In the genomic region with DNA sequence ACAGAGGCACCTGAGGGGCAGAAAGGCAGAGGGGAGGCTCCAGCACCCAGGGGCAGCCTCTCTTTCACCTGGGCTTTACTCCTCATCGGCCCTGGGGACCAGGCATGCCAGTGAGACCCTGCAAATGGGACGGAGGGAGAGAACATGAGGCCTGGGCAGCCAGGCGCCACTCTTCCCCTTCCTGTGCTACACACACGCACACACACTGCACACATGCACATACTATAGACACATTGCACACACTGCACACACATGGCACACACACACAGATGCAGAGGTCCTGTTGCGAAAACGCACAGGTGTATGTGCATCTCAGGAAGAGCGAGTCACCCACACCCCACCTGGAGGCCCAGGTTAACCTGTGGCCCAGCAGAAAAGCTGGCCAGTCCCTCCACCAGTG, we compare ENCODE assay signal across 32 cellular contexts. TPM values are rescaled to one million over a fixed set of nuclear protein-coding genes. Genes with fewer than 3 reads are reported as not detected.
"Had no signal": no experiment of that assay in that cellular context is flagged by ENCODE, and none has a peak within 500 bp of the region (broad histone marks: within the 10 kb centered on the region; RNA-seq: fewer than 3 reads in every experiment).

No MANE protein-coding gene starts in this region.

- H3K9ac ChIP-seq: parathyroid adenoma had no signal

- H3K9me3 Mint-ChIP-seq: naive thymus-derived CD8-positive, alpha-beta T cell; neural crest cell; stimulated activated naive B cell treated with anti-CD40 and anti-IgM and Interleukin-4, amounts not matched to agents 10 μg/mL and 1 μg/mL and 100 μg/mL, for 72 hours; stimulated activated naive CD8-positive, alpha-beta T cell treated with anti-CD3 and anti-CD28 coated beads, Interleukin-15, Interleukin-2, amounts not matched to agents 100 ng/mL and 50 ng/mL, for 24 hours had no signal

- H3K27ac Mint-ChIP-seq: immature natural killer cell; naive thymus-derived CD8-positive, alpha-beta T cell; nephron; stimulated activated naive B cell treated with anti-CD40 and anti-IgM and Interleukin-4, amounts not matched to agents 10 μg/mL and 1 μg/mL and 100 μg/mL, for 72 hours; stimulated activated naive CD8-positive, alpha-beta T cell treated with anti-CD3 and anti-CD28 coated beads, Interleukin-15, Interleukin-2, amounts not matched to agents 100 ng/mL and 50 ng/mL, for 24 hours had no signal

- H3K4me2 ChIP-seq: smooth muscle cell had no signal

- H3K27me3 ChIP-seq: right lobe of liver had no signal

- ATAC-seq: left colon; left lung; naive thymus-derived CD8-positive, alpha-beta T cell; psoas muscle; stimulated activated naive B cell treated with anti-CD40 and anti-IgM and Interleukin-4, amounts not matched to agents 10 μg/mL and 1 μg/mL and 100 μg/mL, for 72 hours had no signal

- H3K36me3 Mint-ChIP-seq: immature natural killer cell; stimulated activated naive B cell treated with anti-CD40 and anti-IgM and Interleukin-4, amounts not matched to agents 10 μg/mL and 1 μg/mL and 100 μg/mL, for 72 hours had no signal

- H2AFZ ChIP-seq: parathyroid adenoma had no signal

- DNase-seq: heart right ventricle; hippocampal formation; immature natural killer cell; kidney; left colon; lower lobe of right lung; mammary epithelial cell; mesenchymal stem cell; naive thymus-derived CD8-positive, alpha-beta T cell; occipital lobe; psoas muscle; right lobe of liver; stimulated activated CD4-positive, alpha-beta T cell treated with anti-CD3 and anti-CD28 coated beads, Interleukin-12 subunit alpha, Interleukin-12 subunit beta, amount 100 ng/mL, for 4 hours; stimulated activated CD4-positive, alpha-beta T cell treated with anti-CD3 and anti-CD28 coated beads, Interleukin-15, amount 100 ng/mL, for 24 hours; stimulated activated CD4-positive, alpha-beta T cell treated with anti-CD3 and anti-CD28 coated beads, Interleukin-2, amount 100 ng/mL, for 24 hours; stimulated activated CD4-positive, alpha-beta T cell treated with anti-CD3 and anti-CD28 coated beads, Interleukin-4, amount 100 ng/mL, for 1 hour; stimulated activated naive B cell treated with anti-CD40 and anti-IgM and Interleukin-4, amounts not matched to agents 10 μg/mL and 1 μg/mL and 100 μg/mL, for 72 hours; substantia nigra; transverse colon had no signal

- H3K4me1 ChIP-seq: left lung, lower lobe of right lung, parathyroid adenoma, psoas muscle, right lobe of liver, transverse colon had no signal

- H3K79me2 ChIP-seq: parathyroid adenoma had no signal

- FAIRE-seq: islet of Langerhans, kidney had no signal

- H3K4me3 ChIP-seq: heart right ventricle, left lung, lower lobe of right lung, psoas muscle, right lobe of liver, smooth muscle cell, transverse colon, upper lobe of left lung had no signal

- H3K36me3 ChIP-seq: heart right ventricle, left lung, lower lobe of right lung, neutrophil, right lobe of liver, transverse colon, upper lobe of left lung had no signal

- H3K4me3 Mint-ChIP-seq: immature natural killer cell; naive thymus-derived CD8-positive, alpha-beta T cell; nephron; neural crest cell; stimulated activated naive B cell treated with anti-CD40 and anti-IgM and Interleukin-4, amounts not matched to agents 10 μg/mL and 1 μg/mL and 100 μg/mL, for 72 hours; stimulated activated naive CD8-positive, alpha-beta T cell treated with anti-CD3 and anti-CD28 coated beads, Interleukin-15, Interleukin-2, amounts not matched to agents 100 ng/mL and 50 ng/mL, for 24 hours had no signal

- H3K27ac ChIP-seq: heart right ventricle, left lung, lower lobe of right lung, neutrophil, parathyroid adenoma, psoas muscle, right lobe of liver, upper lobe of left lung had no signal

- H3K9me3 ChIP-seq: heart right ventricle, left lung, lower lobe of right lung, neutrophil, psoas muscle, right lobe of liver, transverse colon, upper lobe of left lung had no signal

RNA-seq across cellular contexts. Expression of gene RAB6D, which starts 3.4 kb away (rescaled TPM):
- total RNA-seq: glomerular endothelial cell; left lung; liver; lower lobe of right lung; naive thymus-derived CD8-positive, alpha-beta T cell; osteocyte; psoas muscle; skeletal muscle tissue; smooth muscle cell had no signal
- polyA plus RNA-seq: naive thymus-derived CD8-positive, alpha-beta T cell had no signal
